Comparison of ENCODE assay signal across 26 cellular contexts in genomic region chr2:102707796-102708713, GRCh38.
"Had no signal": no experiment of that assay in that cellular context is flagged by ENCODE, and none has a peak within 500 bp of the region (broad histone marks: within the 10 kb centered on the region; RNA-seq: fewer than 3 reads in every experiment).

No MANE protein-coding gene starts in this region.

- ATAC-seq: activated CD4-positive, alpha-beta T cell treated with anti-CD3 and anti-CD28 coated beads for 36 hours; effector memory CD8-positive, alpha-beta T cell; T-cell; upper lobe of right lung had no signal

- H3K4me3 Mint-ChIP-seq: activated CD4-positive, alpha-beta T cell treated with anti-CD3 and anti-CD28 coated beads for 36 hours; activated naive CD4-positive, alpha-beta T cell treated with anti-CD3 and anti-CD28 coated beads, Interleukin-2, amount 10 ng/mL, durations not matched to agents 7 days and 5 days; activated naive CD8-positive, alpha-beta T cell treated with anti-CD3 and anti-CD28 coated beads, Interleukin-2, amount 10 ng/mL, durations not matched to agents 7 days and 5 days; effector memory CD8-positive, alpha-beta T cell; immature natural killer cell; naive B cell; nephron progenitor cell; T-cell had no signal

- DNase-seq: activated CD4-positive, alpha-beta T cell treated with anti-CD3 and anti-CD28 coated beads for 36 hours; activated CD4-positive, alpha-beta T cell treated with anti-CD3 and anti-CD28 coated beads, Interleukin-2, amount 50 U/mL, for 48 hours; activated CD4-positive, CD25-positive, alpha-beta regulatory T cell; activated CD8-positive, alpha-beta memory T cell treated with anti-CD3 and anti-CD28 coated beads for 24 hours; activated gamma-delta T cell; activated naive CD4-positive, alpha-beta T cell treated with anti-CD3 and anti-CD28 coated beads, Interleukin-2, amount 10 ng/mL, durations not matched to agents 7 days and 5 days; activated naive CD8-positive, alpha-beta T cell treated with anti-CD3 and anti-CD28 coated beads, Interleukin-2, amount 10 ng/mL, durations not matched to agents 7 days and 5 days; activated T-cell treated with anti-CD3 and anti-CD28 coated beads, Interleukin-2, amount 50 U/mL, for 1 hour; amniotic stem cell; cortex of kidney; effector memory CD8-positive, alpha-beta T cell; head of caudate nucleus; hypothalamus; immature natural killer cell; kidney; left colon; mucosa of descending colon; naive B cell; nephron progenitor cell; retina; spleen; stimulated activated naive CD4-positive, alpha-beta T cell; T-cell; tibial artery; upper lobe of right lung had no signal

- H3K27ac Mint-ChIP-seq: activated CD4-positive, alpha-beta T cell treated with anti-CD3 and anti-CD28 coated beads for 36 hours; activated naive CD4-positive, alpha-beta T cell treated with anti-CD3 and anti-CD28 coated beads, Interleukin-2, amount 10 ng/mL, durations not matched to agents 7 days and 5 days; activated naive CD8-positive, alpha-beta T cell treated with anti-CD3 and anti-CD28 coated beads, Interleukin-2, amount 10 ng/mL, durations not matched to agents 7 days and 5 days; effector memory CD8-positive, alpha-beta T cell; immature natural killer cell; naive B cell; nephron progenitor cell; progenitor cell of endocrine pancreas; T-cell had no signal

- H3K36me3 Mint-ChIP-seq: activated naive CD4-positive, alpha-beta T cell treated with anti-CD3 and anti-CD28 coated beads, Interleukin-2, amount 10 ng/mL, durations not matched to agents 7 days and 5 days; activated naive CD8-positive, alpha-beta T cell treated with anti-CD3 and anti-CD28 coated beads, Interleukin-2, amount 10 ng/mL, durations not matched to agents 7 days and 5 days; immature natural killer cell; naive B cell; T-cell had no signal

- H3K4me1 Mint-ChIP-seq: activated CD4-positive, alpha-beta T cell treated with anti-CD3 and anti-CD28 coated beads for 36 hours; activated naive CD4-positive, alpha-beta T cell treated with anti-CD3 and anti-CD28 coated beads, Interleukin-2, amount 10 ng/mL, durations not matched to agents 7 days and 5 days; activated naive CD8-positive, alpha-beta T cell treated with anti-CD3 and anti-CD28 coated beads, Interleukin-2, amount 10 ng/mL, durations not matched to agents 7 days and 5 days; immature natural killer cell; naive B cell; T-cell had no signal

- H3K9me3 Mint-ChIP-seq: activated naive CD4-positive, alpha-beta T cell treated with anti-CD3 and anti-CD28 coated beads, Interleukin-2, amount 10 ng/mL, durations not matched to agents 7 days and 5 days; activated naive CD8-positive, alpha-beta T cell treated with anti-CD3 and anti-CD28 coated beads, Interleukin-2, amount 10 ng/mL, durations not matched to agents 7 days and 5 days; effector memory CD8-positive, alpha-beta T cell; immature natural killer cell; naive B cell; nephron progenitor cell; T-cell had no signal

- H3K27me3 Mint-ChIP-seq: progenitor cell of endocrine pancreas had no signal
